In genomic region chr9:23160491-23160890, GRCh38 we compare ENCODE assay signal across 5 cellular contexts.
"Had no signal": no experiment of that assay in that cellular context is flagged by ENCODE, and none has a peak within 500 bp of the region (broad histone marks: within the 10 kb centered on the region; RNA-seq: fewer than 3 reads in every experiment).

No MANE protein-coding gene starts in this region.

- H3K27ac ChIP-seq: HL-60 had no signal

- H3K4me3 ChIP-seq: K562 had no signal

- DNase-seq: IMR-90, KBM-7 had no signal

- ATAC-seq: K562 had no signal

- FAIRE-seq: HTR-8/SVneo, K562 had no signal
